14 cellular contexts compared by ENCODE assay signal in the genomic region with DNA sequence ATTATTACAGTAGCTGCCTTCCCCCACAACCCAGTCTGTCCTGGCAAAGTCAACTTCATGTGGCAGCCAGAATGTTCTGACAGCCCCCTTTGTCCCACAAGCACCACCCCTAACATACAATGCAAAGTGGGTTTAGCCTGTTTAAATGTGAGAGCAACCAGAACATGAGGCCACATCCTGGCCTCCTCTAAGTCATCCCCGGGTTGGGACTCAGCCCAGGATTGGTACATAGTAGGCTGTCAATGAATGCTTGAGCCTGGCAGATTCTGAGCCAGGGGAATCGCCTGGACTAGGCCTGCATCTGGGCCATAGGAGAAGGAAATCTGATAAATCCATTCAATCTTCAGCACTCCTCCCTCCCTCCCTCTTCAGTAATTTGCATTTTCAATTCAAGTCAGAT. TPM values are rescaled to one million over a fixed set of nuclear protein-coding genes. Genes with fewer than 3 reads are reported as not detected.
DNase-seq lines count a peak whose midpoint lies in the region; ATAC-seq and TF ChIP-seq lines count a peak whose summit lies in the region.
"Had no signal": no experiment of that assay in that cellular context is flagged by ENCODE, and none has a peak within 500 bp of the region (broad histone marks: within the 10 kb centered on the region; RNA-seq: fewer than 3 reads in every experiment).

No MANE protein-coding gene starts in this region.

- TF ChIP-seq CTCF in natural killer cell (IDR thresholded peaks at IDR 0.05), result no peak
- no peak for TF ChIP-seq CTCF in VCaP (conservative IDR thresholded peaks at IDR 0.05)
- no peak for TF ChIP-seq CTCF in fibroblast of mammary gland (conservative IDR thresholded peaks at IDR 0.05; ENCODE audit: control insufficient read depth, insufficient read depth, low read depth, low read length)
- TF ChIP-seq CTCF in upper lobe of right lung (IDR thresholded peaks at IDR 0.05), result no peak

- peaks cover 3 to 5% of the 10 kb centered on the region in 2 donors for H3K27me3 Mint-ChIP-seq in natural killer cell treated with Interleukin-12 subunit alpha and Interleukin-12 subunit beta and Interleukin-15 and Interleukin-18, amount 100 ng/mL, for 72 hours
- peaks cover 6 to 20% of the 10 kb centered on the region in 2 donors for H3K27me3 Mint-ChIP-seq in natural killer cell (ENCODE audit: low read depth in 2 of 2)

- DNase-seq in natural killer cell treated with Interleukin-12 subunit alpha and Interleukin-12 subunit beta and Interleukin-15 and Interleukin-18, amount 100 ng/mL, for 72 hours (ENCODE audit: low spot score), result no peak
- DNase-seq in natural killer cell (no peak), fibroblast of mammary gland (ENCODE audit: low read depth) (peak; percentile 55), upper lobe of right lung (no peak)
- DNase-seq: activated gamma-delta T cell had no signal

- H3K36me3 Mint-ChIP-seq in natural killer cell treated with Interleukin-12 subunit alpha and Interleukin-12 subunit beta and Interleukin-15 and Interleukin-18, amount 100 ng/mL, for 72 hours, result no peaks in the 10 kb centered on the region
- H3K36me3 Mint-ChIP-seq in natural killer cell, result no peaks in the 10 kb centered on the region

- no peaks in the 10 kb centered on the region for H3K27me3 ChIP-seq in upper lobe of right lung

- ATAC-seq in natural killer cell treated with Interleukin-12 subunit alpha and Interleukin-12 subunit beta and Interleukin-15 and Interleukin-18, amount 100 ng/mL, for 72 hours, result peak in 1 of 2 donors; percentile 43
- ATAC-seq in natural killer cell, result no peak
- ATAC-seq in upper lobe of right lung, result no peak
- ATAC-seq in HG02852 (IDR thresholded peaks at IDR 0.05; ENCODE audit: unreplicated experiment), result no peak
- no peak for ATAC-seq in GM19351 (IDR thresholded peaks at IDR 0.05; ENCODE audit: unreplicated experiment)
- ATAC-seq in HG03135 (IDR thresholded peaks at IDR 0.05; ENCODE audit: unreplicated experiment), result no peak
- ATAC-seq: HepG2 had no signal

- H3K4me1 Mint-ChIP-seq in natural killer cell treated with Interleukin-12 subunit alpha and Interleukin-12 subunit beta and Interleukin-15 and Interleukin-18, amount 100 ng/mL, for 72 hours (ENCODE audit: low read depth in 2 of 2), result peaks cover 48 to 50% of the 10 kb centered on the region in 2 donors
- peaks cover 5 to 14% of the 10 kb centered on the region in 2 donors for H3K4me1 Mint-ChIP-seq in natural killer cell

- intact Hi-C loops in natural killer cell (cut with micrococcal nuclease), result no loop called here
- intact Hi-C loops in upper lobe of right lung (cut with DNase I), result no loop called here

- H3K4me3 ChIP-seq in fibroblast of mammary gland (ENCODE audit: control insufficient read depth, low read depth, low read length) (no peak overlapping the region), upper lobe of right lung (no peak overlapping the region)
- H3K4me3 ChIP-seq: lung, psoas muscle, thoracic aorta had no signal

- no peaks in the 10 kb centered on the region for H3K9me3 Mint-ChIP-seq in natural killer cell treated with Interleukin-12 subunit alpha and Interleukin-12 subunit beta and Interleukin-15 and Interleukin-18, amount 100 ng/mL, for 72 hours
- no peaks in the 10 kb centered on the region for H3K9me3 Mint-ChIP-seq in natural killer cell

- H3K27ac ChIP-seq in VCaP (peak overlapping the region; percentile 91), upper lobe of right lung (peak overlapping the region; percentile 18)
- H3K27ac ChIP-seq: psoas muscle, thoracic aorta had no signal

- peaks cover 45% of the 10 kb centered on the region for H3K4me1 ChIP-seq in upper lobe of right lung

- H3K27ac Mint-ChIP-seq in natural killer cell treated with Interleukin-12 subunit alpha and Interleukin-12 subunit beta and Interleukin-15 and Interleukin-18, amount 100 ng/mL, for 72 hours, result peak overlapping the region; percentile 82 to 86
- H3K27ac Mint-ChIP-seq in natural killer cell, result no peak overlapping the region

- no peaks in the 10 kb centered on the region for H3K9me3 ChIP-seq in upper lobe of right lung
- H3K9me3 ChIP-seq: psoas muscle, thoracic aorta had no signal

- no peaks in the 10 kb centered on the region for H3K36me3 ChIP-seq in upper lobe of right lung
- H3K36me3 ChIP-seq: thoracic aorta had no signal

- H3K4me3 Mint-ChIP-seq in natural killer cell treated with Interleukin-12 subunit alpha and Interleukin-12 subunit beta and Interleukin-15 and Interleukin-18, amount 100 ng/mL, for 72 hours, result peak overlapping the region; percentile 79
- no peak overlapping the region for H3K4me3 Mint-ChIP-seq in natural killer cell

RNA-seq across cellular contexts. Expression of gene ITGA3, which starts 4.3 kb away (rescaled TPM):
- 10 to 100 TPM; 13.7 to 13.9 TPM for total RNA-seq in natural killer cell treated with Interleukin-12 subunit alpha and Interleukin-12 subunit beta and Interleukin-15 and Interleukin-18, amount 100 ng/mL, for 72 hours
- total RNA-seq in natural killer cell (1 to 10 TPM in 2 of 3 donors, under 1 TPM in 1; 0.47 to 2.8 (median 1.4) TPM), upper lobe of right lung (212 TPM)

RNA-seq across cellular contexts. Expression of gene PDK2, which starts 43.5 kb away (rescaled TPM):
- 10 to 100 TPM; 11.8 to 13.7 TPM for total RNA-seq in natural killer cell treated with Interleukin-12 subunit alpha and Interleukin-12 subunit beta and Interleukin-15 and Interleukin-18, amount 100 ng/mL, for 72 hours
- total RNA-seq in natural killer cell, result 10 to 100 TPM; 23.2 to 32.9 (median 23.6) TPM
- 30.2 TPM for total RNA-seq in upper lobe of right lung

RNA-seq across cellular contexts. Expression of gene DLX3, which starts 56.6 kb away (rescaled TPM):
- total RNA-seq in natural killer cell treated with Interleukin-12 subunit alpha and Interleukin-12 subunit beta and Interleukin-15 and Interleukin-18, amount 100 ng/mL, for 72 hours, result not detected
- total RNA-seq in natural killer cell (not detected), upper lobe of right lung (0.69 TPM)
- total RNA-seq: glomerular endothelial cell, HepG2, psoas muscle had no signal

Comparison
In these comparisons a context has a peak if more than half of its experiments do, and no peak if none do; other contexts are left out.
1. H3K27ac Mint-ChIP-seq: peak in natural killer cell treated with Interleukin-12 subunit alpha and Interleukin-12 subunit beta and Interleukin-15 and Interleukin-18, amount 100 ng/mL, for 72 hours (2 of 2); none in natural killer cell (0 of 2).
2. RNA of gene ITGA3, which starts 4.3 kb away (total RNA-seq): 212 TPM in upper lobe of right lung (single experiment); 13.7 to 13.9 TPM in natural killer cell treated with Interleukin-12 subunit alpha and Interleukin-12 subunit beta and Interleukin-15 and Interleukin-18, amount 100 ng/mL, for 72 hours and 0.47 to 2.8 TPM in natural killer cell; every median in the first group is over 10 times any median in the second.